ENCODE assay signal across 12 cellular contexts in the genomic region with DNA sequence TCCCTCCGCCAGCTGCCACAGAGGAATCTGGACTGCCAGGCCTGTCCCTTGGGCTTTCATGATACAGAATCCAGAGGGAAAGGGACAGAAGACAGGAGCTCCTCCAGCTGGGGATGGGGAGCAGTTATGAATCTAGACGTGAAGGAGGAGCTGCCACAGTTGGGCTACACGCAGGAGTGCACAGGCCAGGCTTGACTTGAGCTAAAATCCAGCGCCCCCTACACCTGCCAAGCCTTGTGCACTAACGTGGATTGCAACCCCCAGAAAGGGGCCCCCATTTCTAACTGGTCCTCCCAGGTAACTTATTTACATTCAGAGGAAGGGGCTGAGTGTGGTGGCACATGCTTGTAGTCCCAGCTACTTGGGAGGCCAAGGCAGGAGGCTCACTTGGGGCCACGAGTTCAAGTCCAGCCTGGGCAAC. TPM values are rescaled to one million over a fixed set of nuclear protein-coding genes. Genes with fewer than 3 reads are reported as not detected.
DNase-seq lines count a peak whose midpoint lies in the region; ATAC-seq, FAIRE-seq and TF ChIP-seq lines count a peak whose summit lies in the region.
"Had no signal": no experiment of that assay in that cellular context is flagged by ENCODE, and none has a peak within 500 bp of the region (broad histone marks: within the 10 kb centered on the region; RNA-seq: fewer than 3 reads in every experiment).

No MANE protein-coding gene starts in this region.

- H4K20me1 ChIP-seq in GM12878 (ENCODE audit: control insufficient read depth, insufficient read depth) = no peaks in the 10 kb centered on the region; the same call in 1 of the 2 replicates

- H3K9me3 Mint-ChIP-seq in activated naive CD4-positive, alpha-beta T cell treated with anti-CD3 and anti-CD28 coated beads for 36 hours = no peaks in the 10 kb centered on the region

- H3K36me3 ChIP-seq in KOPT-K1 (ENCODE audit: insufficient read depth, low read length) (0 out of 2 replicates have a peak, but pooled peaks cover 11% of the 10 kb centered on the region), GM12878 (ENCODE audit: control insufficient read depth in 2 of 2, insufficient read depth in 2 of 2, low read length in 1 of 2) (peaks cover 0 to 4% of the 10 kb centered on the region in 2 experiments; a peak in 2 of 4 replicates), upper lobe of left lung (no peaks in the 10 kb centered on the region)

- POLR2A ChIA-PET in GM12878 (lab: Charles Lee) = interaction anchor here (0.8 to 11.9 kb wide), 14 partner anchors 8 to 156 kb away, joined by 3 to 181 read pairs (median 6); a partner anchor contains a TSS

- SMC1A ChIA-PET in GM12878 (lab: Charles Lee; ENCODE audit: uncharacterized antibody, unreplicated experiment) = interaction anchor here (1.0 to 9.8 kb wide), 19 partner anchors 8 to 159 kb away, joined by 3 to 190 read pairs (median 6); a partner anchor contains a TSS

- no peak overlapping the region for H2AFZ ChIP-seq in GM12878 (ENCODE audit: control insufficient read depth, low read depth, low read length)

- no peaks in the 10 kb centered on the region for H3K27me3 ChIP-seq in GM12878 (replicated peaks in 1 of 2; ENCODE audit: control insufficient read depth in 2 of 2, insufficient read depth in 2 of 2, low read length in 1 of 2)
- H3K27me3 ChIP-seq in upper lobe of left lung = no peaks in the 10 kb centered on the region

- 19% methylated on average over 6 of the region's 6 CpGs for WGBS in GM12878 (ENCODE audit: insufficient coverage, insufficient replicate concordance, low lambda C conversion rate, missing lambda C conversion rate)
- whole genome bisulfite sequencing in upper lobe of left lung, 2 donors = 75 to 85% methylated on average over 3 to 6 of the region's 6 CpGs

- peak overlapping the region; percentile 68 for H3K27ac Mint-ChIP-seq in activated naive CD4-positive, alpha-beta T cell treated with anti-CD3 and anti-CD28 coated beads for 36 hours

- TF ChIP-seq POLR2A in GM12878 (IDR thresholded peaks at IDR 0.05; ENCODE audit: low read depth, low read length) (no peak), upper lobe of left lung (IDR thresholded peaks at IDR 0.05) (no peak)

- CTCF ChIA-PET in activated naive CD4-positive, alpha-beta T cell treated with anti-CD3 and anti-CD28 coated beads for 36 hours (lab: Charles Lee) = interaction anchor here (0.6 to 1.5 kb wide), 4 partner anchors 11 to 226 kb away, joined by 3 to 5 read pairs (median 3); no protein-coding TSS in a partner anchor
- CTCF ChIA-PET in GM12878 (lab: Yijun Ruan, JAX) = interaction anchor here (0.6 to 8.5 kb wide), 15 partner anchors 10 to 465 kb away, joined by 3 to 98 read pairs (median 5); no protein-coding TSS in a partner anchor

- peaks cover 38% of the 10 kb centered on the region for H3K36me3 Mint-ChIP-seq in activated naive CD4-positive, alpha-beta T cell treated with anti-CD3 and anti-CD28 coated beads for 36 hours (ENCODE audit: low read depth)

- H3K4me3 Mint-ChIP-seq in activated naive CD4-positive, alpha-beta T cell treated with anti-CD3 and anti-CD28 coated beads for 36 hours = no peak overlapping the region

- H3K4me2 ChIP-seq in GM12878 (ENCODE audit: control insufficient read depth, insufficient read depth) = peak overlapping the region; percentile 60

- TF ChIP-seq EP300 in GM12878 (IDR thresholded peaks at IDR 0.05; ENCODE audit: borderline replicate concordance in 1 of 2, control insufficient read depth in 1 of 2, low read depth in 2 of 2, low read length in 2 of 2) (no peak), upper lobe of left lung (IDR thresholded peaks at IDR 0.05) (no peak)

- TF ChIP-seq CTCF in GM12878 (IDR thresholded peaks at IDR 0.05 in 2 of 3, conservative IDR thresholded peaks at IDR 0.05 in 1 of 3; ENCODE audit: control insufficient read depth in 2 of 3, extremely low read depth in 1 of 3, insufficient read depth in 1 of 3, low read depth in 3 of 3, low read length in 3 of 3) (peak in 2 of 3 experiments; percentile 9 to 15; a peak in 1 of 6 replicates), upper lobe of left lung (IDR thresholded peaks at IDR 0.05) (no peak)

- in situ Hi-C loops in GM12878 (cut with MboI) = no loop called here
- in situ Hi-C loops in ACHN (cut with HindIII; ENCODE audit: low pct_ligation_motif_present, low pct_unique_long_range_greater_than_20kb, low sequenced_read_pairs) = no loop called here

- ATAC-seq in GM12878 = peak; percentile 11
- no peak for ATAC-seq in upper lobe of left lung (ENCODE audit: low FRiP score in 2 of 2)
- no peak for ATAC-seq in HG03280 (IDR thresholded peaks at IDR 0.05; ENCODE audit: unreplicated experiment)

- RAD21 ChIA-PET in GM12878 (lab: Charles Lee; ENCODE audit: unreplicated experiment) = interaction anchor here (0.7 to 14.8 kb wide), 14 partner anchors 8 to 96 kb away, joined by 3 to 245 read pairs (median 6); a partner anchor contains a TSS

- TF ChIP-seq RAD21 in GM12878 (IDR thresholded peaks at IDR 0.05; ENCODE audit: insufficient read depth, low read depth, low read length) = 0 out of 2 replicates have a peak, but pooled peaks have one; percentile 7

- no TSS peak for BruUV-seq in GM12878 (replicated peaks; lab: Mats Ljungman, UMichigan)

- H3K9ac ChIP-seq in GM12878 (ENCODE audit: control insufficient read depth, insufficient read depth, low read length) = no peak overlapping the region

- peak overlapping the region; percentile 25 for H3K27ac ChIP-seq in KOPT-K1 (ENCODE audit: low read depth, low read length, poor library complexity, severe bottlenecking)
- peak overlapping the region; percentile 40; the same call in 1 of the 2 replicates for H3K27ac ChIP-seq in GM12878 (ENCODE audit: control insufficient read depth, insufficient read depth)
- H3K27ac ChIP-seq in upper lobe of left lung = peak overlapping the region in 3 of 4 donors; percentile 6 to 49 (median 48)
- H3K27ac ChIP-seq: epithelial cell of prostate had no signal

- H3K4me1 ChIP-seq in GM12878 (ENCODE audit: control insufficient read depth, insufficient read depth, low read length) (peaks cover 46% of the 10 kb centered on the region), upper lobe of left lung (peaks cover 6 to 45% (median 32%) of the 10 kb centered on the region in 4 donors)

- H3K27me3 Mint-ChIP-seq in activated naive CD4-positive, alpha-beta T cell treated with anti-CD3 and anti-CD28 coated beads for 36 hours (ENCODE audit: low read depth) = no peaks in the 10 kb centered on the region

- H3K79me2 ChIP-seq in GM12878 (ENCODE audit: control insufficient read depth, insufficient read depth, low read length) = peaks cover 9% of the 10 kb centered on the region; the same call in 1 of the 2 replicates

- H3K9me3 ChIP-seq in KOPT-K1 (ENCODE audit: insufficient read depth, low read length, poor library complexity, severe bottlenecking) = no peaks in the 10 kb centered on the region
- H3K9me3 ChIP-seq in GM12878 (replicated peaks; ENCODE audit: control insufficient read depth, insufficient read depth, low read length) = no peaks in the 10 kb centered on the region
- no peaks in the 10 kb centered on the region for H3K9me3 ChIP-seq in upper lobe of left lung

- intact Hi-C loops in activated naive CD4-positive, alpha-beta T cell treated with anti-CD3 and anti-CD28 coated beads for 36 hours (cut with micrococcal nuclease) = loop anchor here (1.0 kb wide), 1 partner anchor 25 kb away; no protein-coding TSS in a partner anchor
- intact Hi-C loops in GM12878 (cut with micrococcal nuclease; ENCODE audit: unreplicated experiment) = loop anchor here (1.0 kb wide), 1 partner anchor 11 kb away; no protein-coding TSS in a partner anchor

- peaks cover 94% of the 10 kb centered on the region for H3K4me1 Mint-ChIP-seq in activated naive CD4-positive, alpha-beta T cell treated with anti-CD3 and anti-CD28 coated beads for 36 hours (ENCODE audit: low read depth)

- no peak for FAIRE-seq in GM12878 (lab: Jason Lieb, UNC)

- peak overlapping the region; percentile 14; the same call in 1 of the 2 replicates for H3K4me3 ChIP-seq in GM12878
- H3K4me3 ChIP-seq in upper lobe of left lung = no peak overlapping the region

- no peak for DNase-seq in activated naive CD4-positive, alpha-beta T cell treated with anti-CD3 and anti-CD28 coated beads for 36 hours
- no peak for DNase-seq in activated naive CD4-positive, alpha-beta T cell treated with Interleukin-2 at 50 U/mL for 16 hours
- DNase-seq in GM12878 (ENCODE audit: low read depth, low spot score) (no peak), upper lobe of left lung (no peak), ACHN (no peak)
- DNase-seq in NK-92 treated with Interleukin-12 subunit alpha and Interleukin-12 subunit beta, amount 100 ng/mL, for 24 hours (lab: John Stamatoyannopoulos, UW) = no peak
- DNase-seq: left ventricle myocardium superior; NCI-H446 treated with DMSO at 0.1 percent for 48 hours; stimulated activated CD4-positive, alpha-beta T cell treated with anti-CD3 and anti-CD28 coated beads, Interleukin-12 subunit alpha, Interleukin-12 subunit beta, amount 100 ng/mL, for 4 hours had no signal

TF ChIP-seq in GM12878, 131 proteins besides CTCF, POLR2A, EP300 and RAD21 (continues in another document):
- TF ChIP-seq POLR2AphosphoS5 (IDR thresholded peaks at IDR 0.05; ENCODE audit: low read length) = no peak
- TF ChIP-seq TARDBP (IDR thresholded peaks at IDR 0.05; ENCODE audit: borderline replicate concordance) = no peak
- no peak for TF ChIP-seq CHD2 (IDR thresholded peaks at IDR 0.05; ENCODE audit: borderline replicate concordance, low read depth, low read length)
- no peak for TF ChIP-seq CBX3 (IDR thresholded peaks at IDR 0.05; ENCODE audit: borderline replicate concordance, low read depth)
- TF ChIP-seq CHD1 (IDR thresholded peaks at IDR 0.05; ENCODE audit: low read depth, low read length) = no peak

RNA-seq across cellular contexts. Expression of a gene that starts 14.3 kb away (rescaled TPM):
- 10 to 100 TPM; 82.3 to 82.4 TPM for total RNA-seq in activated naive CD4-positive, alpha-beta T cell treated with anti-CD3 and anti-CD28 coated beads for 36 hours
- 551 and 574 TPM in 2 replicates for total RNA-seq in GM12878 (2013; cell fraction: nucleolus; rRNA removed)
- 23.6 and 27.5 TPM in 2 replicates for total RNA-seq in GM12878 (2014; rRNA removed)
- total RNA-seq in GM12878 (2014; rRNA removed; fragmentation: Illumina TruSeq; extraction: Trizol) = 26.8 and 28.0 TPM in 2 replicates
- total RNA-seq in GM12878 (2021) = 28.7 and 29.7 TPM in 2 replicates
- polyA plus RNA-seq in GM12878 (2011; ENCODE audit: low read depth) = 7.9 TPM
- polyA plus RNA-seq in GM12878 (2011; rRNA removed) = 91.8 and 99.8 TPM in 2 replicates
- 60.5 and 63.5 TPM in 2 replicates for polyA plus RNA-seq in GM12878 (2011; cell fraction: cytosol; rRNA removed)
- 139 and 178 TPM in 2 replicates for polyA plus RNA-seq in GM12878 (2011; cell fraction: nucleus; rRNA removed)
- polyA plus RNA-seq in GM12878 (2012) = 12.3 and 19.6 TPM in 2 replicates
- polyA plus RNA-seq in GM12878 (2014; fragmentation: Illumina TruSeq; extraction: Trizol) = 26.5 and 30.0 TPM in 2 replicates
- 1 to 10 TPM; 4.0 to 4.2 TPM for polyA plus RNA-seq in GM12878 (2014; fragmentation: Nextera tagmentation; extraction: Ambion mirVana)
- polyA plus RNA-seq in GM12878 (2014; rRNA removed) = 23.0 and 25.2 TPM in 2 replicates
- 10 to 100 TPM; 16.5 to 19.9 TPM for polyA plus RNA-seq in GM12878 (2016; fragmentation: Nextera tagmentation; extraction: Ambion mirVana)
- polyA minus RNA-seq in GM12878 (2011; rRNA and poly(A)+ RNA removed) = 104 and 116 TPM in 2 replicates
- 29.4 and 31.6 TPM in 2 replicates for polyA minus RNA-seq in GM12878 (2011; cell fraction: cytosol; rRNA and poly(A)+ RNA removed)
- polyA minus RNA-seq in GM12878 (2011; cell fraction: nucleus; rRNA and poly(A)+ RNA removed) = 52.3 and 65.3 TPM in 2 replicates
- total RNA-seq in upper lobe of left lung = 10 to 100 TPM; 15.2 to 77.5 (median 25.6) TPM

Comparison
In these comparisons a context has a peak if more than half of its experiments do, and no peak if none do; other contexts are left out.
1. CTCF ChIP-seq: peak in GM12878 (2 of 3); none in upper lobe of left lung (0 of 6).
2. Peak in every context shown above with its lines, with median percentiles within 50 percentile points of each other: H3K27ac ChIP-seq.